ENCODE assay signal across 23 cellular contexts in genomic region chrX:46673596-46673995, GRCh38.
"Had no signal": no experiment of that assay in that cellular context is flagged by ENCODE, and none has a peak within 500 bp of the region (broad histone marks: within the 10 kb centered on the region; RNA-seq: fewer than 3 reads in every experiment).

No MANE protein-coding gene starts in this region.

- H3K27me3 ChIP-seq: SJSA1 had no signal

- H3K36me3 ChIP-seq: SJSA1 had no signal

- H3K27me3 Mint-ChIP-seq: IgD-negative memory B cell had no signal

- H3K4me3 Mint-ChIP-seq: IgD-negative memory B cell had no signal

- H3K9ac ChIP-seq: KMS-11, SK-N-SH had no signal

- H3K4me1 Mint-ChIP-seq: IgD-negative memory B cell had no signal

- H3K27ac Mint-ChIP-seq: IgD-negative memory B cell had no signal

- ATAC-seq: K562 had no signal

- H3K4me1 ChIP-seq: SJSA1 had no signal

- DNase-seq: Kasumi-1, MM.1S, NCI-H1092 treated with DMSO at 0.1 percent for 48 hours, NCI-H1436, NCI-H187, NCI-H2029, NCI-H2081 treated with DMSO at 0.1 percent for 48 hours, NCI-H2171, NCI-H226, NCI-H446, NCI-H510A, NCI-H524 treated with DMSO at 0.1 percent for 48 hours, NCI-H69, NCI-H774, Right ventricle myocardium superior, RPMI8226, SIG-M5, SK-N-SH had no signal

- H3K27ac ChIP-seq: HL-60, KMS-11, SJSA1 had no signal

- H3K4me3 ChIP-seq: K562, SJSA1 had no signal

- H3K9me3 ChIP-seq: SJSA1, SK-N-SH had no signal

- H3K9me2 ChIP-seq: SK-N-SH had no signal

- H3K4me2 ChIP-seq: KMS-11, SK-N-SH had no signal

- H3K9me3 Mint-ChIP-seq: IgD-negative memory B cell had no signal
